ENCODE assay signal across 8 cellular contexts in genomic region chrX:126395909-126396308, GRCh38.
"Had no signal": no experiment of that assay in that cellular context is flagged by ENCODE, and none has a peak within 500 bp of the region (broad histone marks: within the 10 kb centered on the region; RNA-seq: fewer than 3 reads in every experiment).

No MANE protein-coding gene starts in this region.

- H3K27ac Mint-ChIP-seq: IgD-negative memory B cell had no signal

- H3K36me3 Mint-ChIP-seq: IgD-negative memory B cell had no signal

- H3K27me3 Mint-ChIP-seq: IgD-negative memory B cell had no signal

- ATAC-seq: HepG2, K562 had no signal

- FAIRE-seq: HepG2, HTR-8/SVneo, K562 had no signal

- H3K27ac ChIP-seq: HL-60 had no signal

- H3K4me3 Mint-ChIP-seq: IgD-negative memory B cell had no signal

- DNase-seq: IMR-90, KBM-7, KG1 had no signal

- H3K4me1 Mint-ChIP-seq: IgD-negative memory B cell had no signal

- H3K4me3 ChIP-seq: K562 had no signal
